Comparison of ENCODE assay signal across 9 cellular contexts in the genomic region with DNA sequence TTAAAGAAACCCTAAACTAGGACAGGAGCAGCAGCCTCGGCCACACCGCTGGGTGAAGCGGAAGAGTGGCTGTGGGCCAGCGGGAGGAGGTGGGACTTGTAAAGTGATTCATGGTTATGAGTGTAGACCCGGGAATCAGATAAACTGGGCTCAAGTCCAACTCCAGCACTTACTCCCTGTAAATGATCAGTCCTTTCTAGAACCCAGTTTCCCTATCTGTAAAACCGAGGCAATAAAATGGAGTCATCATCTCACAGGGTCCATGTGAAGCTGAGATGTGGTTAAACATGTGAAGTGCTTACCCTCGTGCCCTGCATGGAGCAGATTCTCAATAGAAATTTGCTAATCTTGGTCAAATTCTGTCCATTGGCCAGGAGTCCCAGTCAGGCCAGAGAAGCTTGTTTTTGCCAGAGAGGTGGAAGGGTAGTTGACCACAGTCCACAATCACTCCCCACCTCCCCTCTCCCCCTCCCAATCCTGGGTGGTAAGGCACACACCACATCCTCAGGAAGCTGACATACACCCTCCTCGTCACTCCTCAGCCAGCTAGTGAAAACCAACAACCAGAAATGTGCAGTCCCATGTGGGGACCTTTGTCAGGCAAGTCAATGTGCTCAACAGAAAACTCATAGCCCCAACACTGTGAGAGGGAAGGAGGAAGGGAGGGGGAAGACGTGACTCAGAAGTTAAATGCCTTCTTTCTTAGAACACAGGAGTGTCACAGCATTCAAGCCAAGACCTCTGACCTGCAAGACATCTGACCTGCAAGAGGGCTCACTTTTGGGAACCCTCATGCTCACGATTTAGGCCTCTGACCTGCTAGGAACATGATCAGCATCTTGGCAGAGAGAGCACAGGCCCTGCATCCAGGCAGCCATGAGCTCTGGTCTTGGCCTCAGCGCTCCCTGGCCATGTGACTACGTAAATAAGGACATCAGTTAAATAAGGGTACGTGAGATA.
A peak's percentile ranks its signal among the peaks of the same experiment; 100 is the strongest.
DNase-seq lines count a peak whose midpoint lies in the region; ATAC-seq and TF ChIP-seq lines count a peak whose summit lies in the region.
"Had no signal": no experiment of that assay in that cellular context is flagged by ENCODE, and none has a peak within 500 bp of the region (broad histone marks: within the 10 kb centered on the region; RNA-seq: fewer than 3 reads in every experiment).

No MANE protein-coding gene starts in this region.

- POLR2A ChIA-PET in activated CD4-positive, alpha-beta memory T cell treated with anti-CD3 and anti-CD28 coated beads, Interleukin-2, amount 10 ng/mL, durations not matched to agents 7 days and 5 days (lab: Charles Lee), result interaction anchor here (0.8 to 3.6 kb wide), 9 partner anchors 9 to 142 kb away, joined by 3 to 22 read pairs (median 5); no protein-coding TSS in a partner anchor

- DNase-seq in NCI-H1092 treated with DMSO at 0.1 percent for 48 hours (lab: John Stamatoyannopoulos, UW) (peak; percentile 10), NCI-H1092 (lab: John Stamatoyannopoulos, UW) (no peak), foreskin fibroblast (peak; percentile 81 to 95), NCI-H2081 treated with DMSO at 0.1 percent for 48 hours (lab: John Stamatoyannopoulos, UW) (no peak), NCI-H146 treated with DMSO at 0.1 percent for 48 hours (lab: John Stamatoyannopoulos, UW; ENCODE audit: unreplicated experiment) (no peak)
- DNase-seq in activated CD4-positive, alpha-beta memory T cell treated with anti-CD3 and anti-CD28 coated beads, Interleukin-2, amount 10 ng/mL, durations not matched to agents 7 days and 5 days, result peak; percentile 85
- DNase-seq in stimulated activated effector memory CD8-positive, alpha-beta T cell treated with anti-CD3 and anti-CD28 coated beads, Interleukin-12 subunit alpha, Interleukin-12 subunit beta, amount 100 ng/mL, for 72 hours (ENCODE audit: low spot score in 2 of 2), result peak; percentile 38 to 79

- no peak for TF ChIP-seq CTCF in foreskin fibroblast (IDR thresholded peaks at IDR 0.05; ENCODE audit: low read depth, low read length)

- H3K4me3 Mint-ChIP-seq in activated CD4-positive, alpha-beta memory T cell treated with anti-CD3 and anti-CD28 coated beads, Interleukin-2, amount 10 ng/mL, durations not matched to agents 7 days and 5 days, result no peak overlapping the region
- H3K4me3 Mint-ChIP-seq in stimulated activated effector memory CD8-positive, alpha-beta T cell treated with anti-CD3 and anti-CD28 coated beads, Interleukin-12 subunit alpha, Interleukin-12 subunit beta, amount 100 ng/mL, for 72 hours, result peak overlapping the region; percentile 30

- CTCF ChIA-PET in activated CD4-positive, alpha-beta memory T cell treated with anti-CD3 and anti-CD28 coated beads, Interleukin-2, amount 10 ng/mL, durations not matched to agents 7 days and 5 days (lab: Charles Lee), result interaction anchor here (1.0 to 1.9 kb wide), 2 partner anchors 17 to 36 kb away, joined by 4 to 5 read pairs; no protein-coding TSS in a partner anchor

- H3K9me3 Mint-ChIP-seq in activated CD4-positive, alpha-beta memory T cell treated with anti-CD3 and anti-CD28 coated beads, Interleukin-2, amount 10 ng/mL, durations not matched to agents 7 days and 5 days, result no peaks in the 10 kb centered on the region
- H3K9me3 Mint-ChIP-seq in stimulated activated effector memory CD8-positive, alpha-beta T cell treated with anti-CD3 and anti-CD28 coated beads, Interleukin-12 subunit alpha, Interleukin-12 subunit beta, amount 100 ng/mL, for 72 hours, result no peaks in the 10 kb centered on the region

- ATAC-seq in stimulated activated effector memory CD8-positive, alpha-beta T cell treated with anti-CD3 and anti-CD28 coated beads, Interleukin-12 subunit alpha, Interleukin-12 subunit beta, amount 100 ng/mL, for 72 hours, result peak; percentile 96
- ATAC-seq in HG03159 (IDR thresholded peaks at IDR 0.05; ENCODE audit: unreplicated experiment), result no peak

- no peaks in the 10 kb centered on the region for H3K27me3 Mint-ChIP-seq in activated CD4-positive, alpha-beta memory T cell treated with anti-CD3 and anti-CD28 coated beads, Interleukin-2, amount 10 ng/mL, durations not matched to agents 7 days and 5 days

- H3K4me3 ChIP-seq in foreskin fibroblast (ENCODE audit: low read depth in 1 of 2, low read length in 2 of 2), result no peak overlapping the region
- H3K4me3 ChIP-seq: SJCRH30 had no signal

- H3K4me1 Mint-ChIP-seq in activated CD4-positive, alpha-beta memory T cell treated with anti-CD3 and anti-CD28 coated beads, Interleukin-2, amount 10 ng/mL, durations not matched to agents 7 days and 5 days, result peaks cover 78% of the 10 kb centered on the region
- H3K4me1 Mint-ChIP-seq in stimulated activated effector memory CD8-positive, alpha-beta T cell treated with anti-CD3 and anti-CD28 coated beads, Interleukin-12 subunit alpha, Interleukin-12 subunit beta, amount 100 ng/mL, for 72 hours, result peaks cover 77% of the 10 kb centered on the region

- peak overlapping the region; percentile 79 for H3K27ac Mint-ChIP-seq in activated CD4-positive, alpha-beta memory T cell treated with anti-CD3 and anti-CD28 coated beads, Interleukin-2, amount 10 ng/mL, durations not matched to agents 7 days and 5 days
- H3K27ac Mint-ChIP-seq in stimulated activated effector memory CD8-positive, alpha-beta T cell treated with anti-CD3 and anti-CD28 coated beads, Interleukin-12 subunit alpha, Interleukin-12 subunit beta, amount 100 ng/mL, for 72 hours, result peak overlapping the region; percentile 81

- peaks cover 23% of the 10 kb centered on the region for H3K36me3 Mint-ChIP-seq in activated CD4-positive, alpha-beta memory T cell treated with anti-CD3 and anti-CD28 coated beads, Interleukin-2, amount 10 ng/mL, durations not matched to agents 7 days and 5 days (ENCODE audit: low read depth)
- H3K36me3 Mint-ChIP-seq in stimulated activated effector memory CD8-positive, alpha-beta T cell treated with anti-CD3 and anti-CD28 coated beads, Interleukin-12 subunit alpha, Interleukin-12 subunit beta, amount 100 ng/mL, for 72 hours, result peaks cover 10% of the 10 kb centered on the region

Comparison
In these comparisons a context has a peak if more than half of its experiments do, and no peak if none do; other contexts are left out.
1. DNase-seq: peak in NCI-H1092 treated with DMSO at 0.1 percent for 48 hours (single experiment), activated CD4-positive, alpha-beta memory T cell treated with anti-CD3 and anti-CD28 coated beads, Interleukin-2, amount 10 ng/mL, durations not matched to agents 7 days and 5 days (single experiment), foreskin fibroblast (2 of 2) and stimulated activated effector memory CD8-positive, alpha-beta T cell treated with anti-CD3 and anti-CD28 coated beads, Interleukin-12 subunit alpha, Interleukin-12 subunit beta, amount 100 ng/mL, for 72 hours (2 of 2); none in NCI-H1092 (single experiment), NCI-H2081 treated with DMSO at 0.1 percent for 48 hours (single experiment) and NCI-H146 treated with DMSO at 0.1 percent for 48 hours (single experiment).